In genomic region chr9:19381656-19382055, GRCh38 we compare ENCODE assay signal across 19 cellular contexts. TPM values are rescaled to one million over a fixed set of nuclear protein-coding genes. Genes with fewer than 3 reads are reported as not detected.
DNase-seq lines count a peak whose midpoint lies in the region; ATAC-seq and TF ChIP-seq lines count a peak whose summit lies in the region.
"Had no signal": no experiment of that assay in that cellular context is flagged by ENCODE, and none has a peak within 500 bp of the region (broad histone marks: within the 10 kb centered on the region; RNA-seq: fewer than 3 reads in every experiment).

No MANE protein-coding gene starts in this region.

- ATAC-seq in stimulated activated effector memory CD8-positive, alpha-beta T cell treated with anti-CD3 and anti-CD28 coated beads, Interleukin-12 subunit alpha, Interleukin-12 subunit beta, amount 100 ng/mL, for 72 hours = no peak
- no peak for ATAC-seq in GM18870 (IDR thresholded peaks at IDR 0.05; ENCODE audit: unreplicated experiment)
- ATAC-seq: body of pancreas, left lung, pancreas, WTC11 had no signal

- H3K27me3 Mint-ChIP-seq in MCF 10A (ENCODE audit: insufficient read depth, unreplicated experiment) (no peaks in the 10 kb centered on the region), brain (peaks cover 14% of the 10 kb centered on the region)
- H3K27me3 Mint-ChIP-seq: IgD-negative memory B cell had no signal

- H3K9me3 Mint-ChIP-seq in MCF 10A (ENCODE audit: unreplicated experiment) (no peaks in the 10 kb centered on the region), brain (peaks cover 0 to 4% (median 0%) of the 10 kb centered on the region in 5 experiments)
- no peaks in the 10 kb centered on the region for H3K9me3 Mint-ChIP-seq in stimulated activated effector memory CD8-positive, alpha-beta T cell treated with anti-CD3 and anti-CD28 coated beads, Interleukin-12 subunit alpha, Interleukin-12 subunit beta, amount 100 ng/mL, for 72 hours
- H3K9me3 Mint-ChIP-seq: IgD-negative memory B cell, WTC11 had no signal

- H3K9me3 ChIP-seq in breast epithelium = no peaks in the 10 kb centered on the region
- H3K9me3 ChIP-seq: body of pancreas, left lung, pancreas had no signal

- in situ Hi-C loops in GM13977 (cut with MboI; ENCODE audit: low pct_unique_long_range_greater_than_20kb, low sequenced_read_pairs, unreplicated experiment) = no loop called here

- no TSS peak for BruUV-seq in MCF 10A (replicated peaks; lab: Mats Ljungman, UMichigan)

- H3K4me3 Mint-ChIP-seq in MCF 10A (ENCODE audit: unreplicated experiment) = no peak overlapping the region
- H3K4me3 Mint-ChIP-seq in brain = peak overlapping the region; percentile 98 to 100 (median 98)
- peak overlapping the region; percentile 89 for H3K4me3 Mint-ChIP-seq in stimulated activated effector memory CD8-positive, alpha-beta T cell treated with anti-CD3 and anti-CD28 coated beads, Interleukin-12 subunit alpha, Interleukin-12 subunit beta, amount 100 ng/mL, for 72 hours

- no peaks in the 10 kb centered on the region for H3K27me3 ChIP-seq in breast epithelium
- H3K27me3 ChIP-seq: body of pancreas, left lung, pancreas had no signal

- no peak overlapping the region for H3K27ac ChIP-seq in breast epithelium
- H3K27ac ChIP-seq: left lung, pancreas, RWPE1 had no signal

- intact Hi-C loops in MCF 10A (cut with micrococcal nuclease) (no loop called here), breast epithelium (cut with DNase I; ENCODE audit: low total_unique reads) (no loop called here)

- POLR2A ChIA-PET in MCF 10A (lab: Yijun Ruan, JAX) = interaction anchor here (1.0 to 1.1 kb wide), 2 partner anchors 27 to 150 kb away, joined by 3 read pairs; partner anchors contain the start of gene ACER2

- peaks cover 22% of the 10 kb centered on the region for H3K4me1 Mint-ChIP-seq in MCF 10A (ENCODE audit: insufficient read depth, unreplicated experiment)
- peaks cover 54% of the 10 kb centered on the region for H3K4me1 Mint-ChIP-seq in brain
- peaks cover 42% of the 10 kb centered on the region for H3K4me1 Mint-ChIP-seq in stimulated activated effector memory CD8-positive, alpha-beta T cell treated with anti-CD3 and anti-CD28 coated beads, Interleukin-12 subunit alpha, Interleukin-12 subunit beta, amount 100 ng/mL, for 72 hours

- H3K36me3 ChIP-seq in breast epithelium = no peaks in the 10 kb centered on the region

- H3K27ac Mint-ChIP-seq in MCF 10A (ENCODE audit: low read depth, unreplicated experiment) = peak overlapping the region; percentile 100
- H3K27ac Mint-ChIP-seq in brain = peak overlapping the region in 2 of 5 experiments; percentile 15 to 98
- H3K27ac Mint-ChIP-seq in stimulated activated effector memory CD8-positive, alpha-beta T cell treated with anti-CD3 and anti-CD28 coated beads, Interleukin-12 subunit alpha, Interleukin-12 subunit beta, amount 100 ng/mL, for 72 hours = peak overlapping the region; percentile 99

- H3K4me1 ChIP-seq in breast epithelium = peaks cover 0 to 13% of the 10 kb centered on the region in 2 donors

- DNase-seq in MCF 10A (ENCODE audit: unreplicated experiment) (no peak), breast epithelium (ENCODE audit: low spot score in 2 of 2) (no peak), NB4 (ENCODE audit: low read depth) (peak; percentile 39), NCI-H2081 (lab: John Stamatoyannopoulos, UW) (no peak), GM13977 (ENCODE audit: low spot score) (no peak)
- DNase-seq in stimulated activated effector memory CD8-positive, alpha-beta T cell treated with anti-CD3 and anti-CD28 coated beads, Interleukin-12 subunit alpha, Interleukin-12 subunit beta, amount 100 ng/mL, for 72 hours (ENCODE audit: low spot score in 2 of 2) = no peak
- DNase-seq: activated naive CD4-positive, alpha-beta T cell treated with Interleukin-2 at 50 U/mL for 16 hours; body of pancreas; left lung; NCI-H1092; NCI-H2107; NCI-H524 treated with DMSO at 0.1 percent for 48 hours; pancreas; stimulated activated CD4-positive, alpha-beta T cell treated with anti-CD3 and anti-CD28 coated beads, Interleukin-4, amount 100 ng/mL, for 1 hour had no signal

- TF ChIP-seq CTCF in MCF 10A (IDR thresholded peaks at IDR 0.05; ENCODE audit: unreplicated experiment) (no peak), breast epithelium (IDR thresholded peaks at IDR 0.05) (no peak), NB4 (IDR thresholded peaks at IDR 0.05; ENCODE audit: low read depth, low read length) (no peak), brain (conservative IDR thresholded peaks at IDR 0.05) (no peak), GM13977 (IDR thresholded peaks at IDR 0.05; ENCODE audit: extremely low read depth, insufficient read depth, missing control alignments) (no peak)

- peaks cover 48% of the 10 kb centered on the region for H3K36me3 Mint-ChIP-seq in MCF 10A (ENCODE audit: insufficient read depth, unreplicated experiment)
- H3K36me3 Mint-ChIP-seq in brain = peaks cover 35% of the 10 kb centered on the region
- peaks cover 44% of the 10 kb centered on the region for H3K36me3 Mint-ChIP-seq in stimulated activated effector memory CD8-positive, alpha-beta T cell treated with anti-CD3 and anti-CD28 coated beads, Interleukin-12 subunit alpha, Interleukin-12 subunit beta, amount 100 ng/mL, for 72 hours
- H3K36me3 Mint-ChIP-seq: IgD-negative memory B cell had no signal

- CTCF ChIA-PET in MCF 10A (lab: Yijun Ruan, JAX) = no interaction called here

- no peak for TF ChIP-seq POLR2A in breast epithelium (IDR thresholded peaks at IDR 0.05)
- TF ChIP-seq POLR2A in NB4 (IDR thresholded peaks at IDR 0.05; ENCODE audit: extremely low read depth, insufficient read length) = no peak

- H3K4me3 ChIP-seq in breast epithelium = no peak overlapping the region
- H3K4me3 ChIP-seq in NB4 (ENCODE audit: low read depth, low read length) = no peak overlapping the region
- H3K4me3 ChIP-seq: body of pancreas had no signal

RNA-seq across cellular contexts. Expression of gene RPS6, which starts 1.6 kb away (rescaled TPM):
- total RNA-seq in MCF 10A (2022) (3,254 and 3,841 TPM in 2 replicates), breast epithelium (1,000 to 10,000 TPM; 1,315 to 2,145 (median 2,047) TPM)
- 2,180 TPM for polyA plus RNA-seq in brain (ENCODE audit: insufficient read depth, low read depth, low replicate concordance)

RNA-seq across cellular contexts. Expression of gene ACER2, which starts 27.2 kb away (rescaled TPM):
- total RNA-seq in MCF 10A (2022) (1.9 and 3.2 TPM in 2 replicates), breast epithelium (10 to 100 TPM; 11.0 to 17.6 (median 16.7) TPM)
- polyA plus RNA-seq in brain (ENCODE audit: insufficient read depth, low read depth, low replicate concordance) = 4.1 TPM
